In genomic region chr6:64050586-64050985, GRCh38 we compare ENCODE assay signal across 16 cellular contexts.
DNase-seq lines count a peak whose midpoint lies in the region; ATAC-seq and TF ChIP-seq lines count a peak whose summit lies in the region.
"Had no signal": no experiment of that assay in that cellular context is flagged by ENCODE, and none has a peak within 500 bp of the region (broad histone marks: within the 10 kb centered on the region; RNA-seq: fewer than 3 reads in every experiment).

No MANE protein-coding gene starts in this region.

- whole genome bisulfite sequencing in mesenchymal stem cell: no CpG with 5 or more reads among the region's 1 CpG
- WGBS in smooth muscle cell (ENCODE audit: low lambda C conversion rate): 40% methylated on average over 1 of the region's 1 CpG

- H3K9ac ChIP-seq in mesenchymal stem cell (ENCODE audit: low read length): no peak overlapping the region
- H3K9ac ChIP-seq in smooth muscle cell (ENCODE audit: low read depth): no peak overlapping the region

- BruUV-seq in MCF 10A (replicated peaks; lab: Mats Ljungman, UMichigan): no TSS peak

- no peak overlapping the region for H3K14ac ChIP-seq in mesenchymal stem cell (ENCODE audit: low read length in 2 of 2)

- H3K27me3 ChIP-seq in breast epithelium (no peaks in the 10 kb centered on the region), mesenchymal stem cell (ENCODE audit: control insufficient read depth in 1 of 2, insufficient read depth in 1 of 2, low read length in 2 of 2) (no peaks in the 10 kb centered on the region), smooth muscle cell (ENCODE audit: low read depth) (no peaks in the 10 kb centered on the region)
- H3K27me3 ChIP-seq: BE2C had no signal

- POLR2A ChIA-PET in MCF 10A (lab: Yijun Ruan, JAX): no interaction called here

- H3K4me3 ChIP-seq in breast epithelium (no peak overlapping the region), mesenchymal stem cell (ENCODE audit: insufficient read depth in 1 of 2, low read depth in 1 of 2, low read length in 2 of 2) (no peak overlapping the region), smooth muscle cell (no peak overlapping the region)
- H3K4me3 ChIP-seq: GM23338 had no signal

- no peaks in the 10 kb centered on the region for H3K9me3 ChIP-seq in breast epithelium
- no peaks in the 10 kb centered on the region for H3K9me3 ChIP-seq in mesenchymal stem cell (ENCODE audit: control insufficient read depth, low read length)
- H3K9me3 ChIP-seq in smooth muscle cell (replicated peaks; ENCODE audit: low read depth): no peaks in the 10 kb centered on the region
- H3K9me3 ChIP-seq: BE2C, Caco-2 had no signal

- H3K27ac ChIP-seq in breast epithelium: no peak overlapping the region
- H3K27ac ChIP-seq in mesenchymal stem cell (ENCODE audit: low read length, poor library complexity, severe bottlenecking): no peak overlapping the region
- no peak overlapping the region for H3K27ac ChIP-seq in smooth muscle cell (ENCODE audit: low read depth)

- H3K4me2 ChIP-seq in mesenchymal stem cell (ENCODE audit: low read length, poor library complexity, severe bottlenecking) (no peak overlapping the region), smooth muscle cell (peak overlapping the region; percentile 65)
- H3K4me2 ChIP-seq: GM23338 had no signal

- TF ChIP-seq POLR2A in breast epithelium (IDR thresholded peaks at IDR 0.05): no peak

- H2BK12ac ChIP-seq in mesenchymal stem cell (ENCODE audit: low read length in 2 of 2): no peak overlapping the region

- no peaks in the 10 kb centered on the region for H3K9me3 Mint-ChIP-seq in MCF 10A (ENCODE audit: unreplicated experiment)
- no peaks in the 10 kb centered on the region for H3K9me3 Mint-ChIP-seq in T-helper 2 cell treated with Interferon-gamma antibody and Interleukin-4, amounts not matched to agents 5 μg/mL and 100 μg/mL, for 36 hours

- H2BK15ac ChIP-seq in mesenchymal stem cell (ENCODE audit: low read depth, poor library complexity, severe bottlenecking): no peak overlapping the region

- H4K91ac ChIP-seq in mesenchymal stem cell (ENCODE audit: low read length): no peak overlapping the region

- no peak overlapping the region for H3K18ac ChIP-seq in mesenchymal stem cell (ENCODE audit: low read depth in 1 of 2, low read length in 2 of 2)

- intact Hi-C loops in MCF 10A (cut with micrococcal nuclease) (no loop called here), breast epithelium (cut with DNase I; ENCODE audit: low total_unique reads) (no loop called here)

- H2BK120ac ChIP-seq in mesenchymal stem cell (ENCODE audit: low read depth, low read length): no peak overlapping the region

- CTCF ChIA-PET in MCF 10A (lab: Yijun Ruan, JAX): no interaction called here

- no peak overlapping the region for H3K23ac ChIP-seq in mesenchymal stem cell (ENCODE audit: low read length in 2 of 2)

- H3K79me1 ChIP-seq in mesenchymal stem cell (replicated peaks; ENCODE audit: low read length, poor library complexity, severe bottlenecking): no peaks in the 10 kb centered on the region

- DNase-seq in MCF 10A (ENCODE audit: unreplicated experiment) (peak; percentile 5), breast epithelium (ENCODE audit: low spot score in 2 of 2) (no peak), NCI-H69 (lab: John Stamatoyannopoulos, UW) (peak; percentile 87), mesenchymal stem cell (peak; percentile 76), smooth muscle cell (lab: John Stamatoyannopoulos, UW; ENCODE audit: unreplicated experiment) (no peak), NCI-H1930 (lab: John Stamatoyannopoulos, UW) (no peak)
- no peak for DNase-seq in T-helper 2 cell treated with Interferon-gamma antibody and Interleukin-4, amounts not matched to agents 5 μg/mL and 100 μg/mL, for 36 hours (ENCODE audit: low spot score)
- DNase-seq: ACHN; BE2C; C1 segment of cervical spinal cord; Caco-2; CD4-positive, CD25-positive, alpha-beta regulatory T cell; H7 had no signal

- peaks cover 6% of the 10 kb centered on the region for H3K4me1 Mint-ChIP-seq in MCF 10A (ENCODE audit: insufficient read depth, unreplicated experiment)
- H3K4me1 Mint-ChIP-seq in T-helper 2 cell treated with Interferon-gamma antibody and Interleukin-4, amounts not matched to agents 5 μg/mL and 100 μg/mL, for 36 hours (ENCODE audit: low read depth): no peaks in the 10 kb centered on the region
- H3K4me1 Mint-ChIP-seq: CD4-positive, CD25-positive, alpha-beta regulatory T cell; GM23338 had no signal

- H3F3A ChIP-seq in smooth muscle cell (ENCODE audit: low read depth): no peaks in the 10 kb centered on the region

- H3K27ac Mint-ChIP-seq in MCF 10A (ENCODE audit: low read depth, unreplicated experiment): no peak overlapping the region
- no peak overlapping the region for H3K27ac Mint-ChIP-seq in T-helper 2 cell treated with Interferon-gamma antibody and Interleukin-4, amounts not matched to agents 5 μg/mL and 100 μg/mL, for 36 hours
- H3K27ac Mint-ChIP-seq: CD4-positive, CD25-positive, alpha-beta regulatory T cell had no signal

- no peak overlapping the region for H2AK5ac ChIP-seq in mesenchymal stem cell (ENCODE audit: low read length, severe bottlenecking)

- H3K27me3 Mint-ChIP-seq in MCF 10A (ENCODE audit: insufficient read depth, unreplicated experiment): no peaks in the 10 kb centered on the region
- H3K27me3 Mint-ChIP-seq in T-helper 2 cell treated with Interferon-gamma antibody and Interleukin-4, amounts not matched to agents 5 μg/mL and 100 μg/mL, for 36 hours (ENCODE audit: low read depth): no peaks in the 10 kb centered on the region
- H3K27me3 Mint-ChIP-seq: CD4-positive, CD25-positive, alpha-beta regulatory T cell had no signal

- no peak overlapping the region for H3K4ac ChIP-seq in mesenchymal stem cell (ENCODE audit: low read depth in 1 of 2, low read length in 2 of 2)

- no peak overlapping the region for H2BK5ac ChIP-seq in mesenchymal stem cell (ENCODE audit: low read depth, low read length, poor library complexity, severe bottlenecking)

- no peaks in the 10 kb centered on the region for H4K20me1 ChIP-seq in smooth muscle cell (ENCODE audit: low read depth)

- TF ChIP-seq CTCF in MCF 10A (IDR thresholded peaks at IDR 0.05; ENCODE audit: unreplicated experiment) (no peak), breast epithelium (IDR thresholded peaks at IDR 0.05) (no peak), smooth muscle cell (IDR thresholded peaks at IDR 0.05; ENCODE audit: borderline replicate concordance, insufficient read depth, poor library complexity, severe bottlenecking) (no peak)

- H3K36me3 Mint-ChIP-seq in MCF 10A (ENCODE audit: insufficient read depth, unreplicated experiment): no peaks in the 10 kb centered on the region
- no peaks in the 10 kb centered on the region for H3K36me3 Mint-ChIP-seq in T-helper 2 cell treated with Interferon-gamma antibody and Interleukin-4, amounts not matched to agents 5 μg/mL and 100 μg/mL, for 36 hours (ENCODE audit: low read depth)
- H3K36me3 Mint-ChIP-seq: CD4-positive, CD25-positive, alpha-beta regulatory T cell had no signal

- no peak for ATAC-seq in HG03280 (IDR thresholded peaks at IDR 0.05; ENCODE audit: unreplicated experiment)
- ATAC-seq: GM23338, HepG2 had no signal

- no peak overlapping the region for H4K8ac ChIP-seq in mesenchymal stem cell (ENCODE audit: low read length)

- H3K79me2 ChIP-seq in smooth muscle cell (ENCODE audit: low read depth): no peaks in the 10 kb centered on the region

- no peaks in the 10 kb centered on the region for H3K36me3 ChIP-seq in breast epithelium
- no peaks in the 10 kb centered on the region for H3K36me3 ChIP-seq in mesenchymal stem cell (ENCODE audit: control insufficient read depth in 1 of 2, insufficient read depth in 2 of 2, low read depth in 1 of 2, low read length in 2 of 2)
- H3K36me3 ChIP-seq in smooth muscle cell (ENCODE audit: low read depth): no peaks in the 10 kb centered on the region
- H3K36me3 ChIP-seq: BE2C had no signal

- H2AFZ ChIP-seq in mesenchymal stem cell (ENCODE audit: low read depth, low read length): no peak overlapping the region
- H2AFZ ChIP-seq in smooth muscle cell (ENCODE audit: low read depth): peak overlapping the region; percentile 40
- H2AFZ ChIP-seq: GM23338 had no signal

- H3K4me3 Mint-ChIP-seq in MCF 10A (ENCODE audit: unreplicated experiment): no peak overlapping the region
- no peak overlapping the region for H3K4me3 Mint-ChIP-seq in T-helper 2 cell treated with Interferon-gamma antibody and Interleukin-4, amounts not matched to agents 5 μg/mL and 100 μg/mL, for 36 hours
- H3K4me3 Mint-ChIP-seq: CD4-positive, CD25-positive, alpha-beta regulatory T cell; GM23338 had no signal

- H3K4me1 ChIP-seq in breast epithelium: no peaks in the 10 kb centered on the region
- no peaks in the 10 kb centered on the region for H3K4me1 ChIP-seq in mesenchymal stem cell (ENCODE audit: control insufficient read depth, insufficient read depth, low read depth, low read length)
- H3K4me1 ChIP-seq in smooth muscle cell (ENCODE audit: low read depth): no peaks in the 10 kb centered on the region
- H3K4me1 ChIP-seq: BE2C had no signal

Comparison
In these comparisons a context has a peak if more than half of its experiments do, and no peak if none do; other contexts are left out.
1. DNase-seq: peak in MCF 10A (single experiment), NCI-H69 (single experiment) and mesenchymal stem cell (single experiment); none in breast epithelium (0 of 2), smooth muscle cell (single experiment), NCI-H1930 (0 of 2) and T-helper 2 cell treated with Interferon-gamma antibody and Interleukin-4, amounts not matched to agents 5 μg/mL and 100 μg/mL, for 36 hours (single experiment).